Comparison of ENCODE assay signal across 13 cellular contexts in the genomic region with DNA sequence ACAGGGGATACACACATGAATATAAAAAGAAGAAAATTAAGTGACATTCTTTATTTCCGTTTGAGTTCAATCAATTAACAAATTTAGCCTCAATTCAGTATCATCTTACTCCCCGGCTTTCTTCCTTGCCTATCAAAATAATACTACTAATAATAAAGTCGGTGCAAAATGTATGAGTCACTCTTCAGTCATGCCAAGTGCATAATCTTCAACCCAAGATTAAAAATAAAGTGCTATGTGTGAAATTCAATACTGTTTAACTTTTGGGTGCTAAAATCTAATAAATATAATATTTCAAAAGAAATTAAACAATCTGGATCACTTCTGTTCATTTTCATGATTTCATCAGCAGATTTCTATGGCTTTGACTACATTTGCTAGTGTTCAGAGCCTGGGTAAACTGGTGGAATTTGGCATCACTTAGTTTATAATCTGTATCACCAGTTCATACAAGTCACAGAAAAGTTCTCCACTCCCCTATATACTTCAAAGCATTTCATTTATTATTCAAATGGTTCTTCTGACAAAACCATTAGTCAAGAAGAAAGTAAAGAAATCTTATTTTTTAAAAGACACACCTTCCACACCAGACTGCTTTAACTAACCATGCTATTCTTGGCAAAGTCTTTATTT.
A peak's percentile ranks its signal among the peaks of the same experiment; 100 is the strongest.
DNase-seq lines count a peak whose midpoint lies in the region; ATAC-seq and TF ChIP-seq lines count a peak whose summit lies in the region.
"Had no signal": no experiment of that assay in that cellular context is flagged by ENCODE, and none has a peak within 500 bp of the region (broad histone marks: within the 10 kb centered on the region; RNA-seq: fewer than 3 reads in every experiment).

No MANE protein-coding gene starts in this region.

- TF ChIP-seq CTCF in fibroblast of villous mesenchyme (IDR thresholded peaks at IDR 0.05; ENCODE audit: insufficient read depth, low read depth, low read length), result no peak

- DNase-seq in GM03348 (ENCODE audit: low spot score), result peak; percentile 43
- peak; percentile 39 for DNase-seq in fibroblast of villous mesenchyme (ENCODE audit: low read depth)
- peak; percentile 58 for DNase-seq in renal cortical epithelial cell (ENCODE audit: low read depth)
- DNase-seq in T1000 (lab: John Stamatoyannopoulos, UW), result no peak
- DNase-seq in NCI-H345 treated with DMSO at 0.1 percent for 48 hours (lab: John Stamatoyannopoulos, UW; ENCODE audit: unreplicated experiment), result no peak
- DNase-seq in SHP77 treated with DMSO at 0.1 percent for 48 hours (lab: John Stamatoyannopoulos, UW), result no peak
- no peak for DNase-seq in NCI-H1436 treated with DMSO at 0.1 percent for 48 hours (lab: John Stamatoyannopoulos, UW)
- DNase-seq: BE2C, cerebellar nuclear complex, NCI-H345 had no signal

- peak; percentile 73 for ATAC-seq in SK-N-SH treated with all-trans-retinoic acid at 6 μM for 48 hours
- ATAC-seq: GM23338, K562 had no signal

- no peak overlapping the region for H3K4me3 ChIP-seq in fibroblast of villous mesenchyme (ENCODE audit: low read depth, low read length)
- H3K4me3 ChIP-seq: GM23338, K562 had no signal

TF ChIP-seq in SK-N-SH treated with all-trans-retinoic acid at 6 μM for 48 hours, 23 proteins besides CTCF, POLR2A, EP300 and RAD21:
- TF ChIP-seq ZNF565 (CRISPR knock-in tag; conservative IDR thresholded peaks at IDR 0.05; ENCODE audit: low read depth) (no peak), ISL1 (CRISPR knock-in tag; IDR thresholded peaks at IDR 0.05) (peak; percentile 56), TOX (CRISPR knock-in tag; IDR thresholded peaks at IDR 0.05; ENCODE audit: borderline replicate concordance) (no peak)
TF ChIP-seq in SK-N-SH treated with all-trans-retinoic acid at 6 μM for 48 hours: peak in this region for 1.

Comparison
In these comparisons a context has a peak if more than half of its experiments do, and no peak if none do; other contexts are left out.
1. DNase-seq: peak in GM03348 (single experiment), fibroblast of villous mesenchyme (single experiment) and renal cortical epithelial cell (single experiment); none in T1000 (single experiment), NCI-H345 treated with DMSO at 0.1 percent for 48 hours (single experiment), SHP77 treated with DMSO at 0.1 percent for 48 hours (single experiment) and NCI-H1436 treated with DMSO at 0.1 percent for 48 hours (single experiment).